ENCODE assay signal across 7 cellular contexts in the genomic region with DNA sequence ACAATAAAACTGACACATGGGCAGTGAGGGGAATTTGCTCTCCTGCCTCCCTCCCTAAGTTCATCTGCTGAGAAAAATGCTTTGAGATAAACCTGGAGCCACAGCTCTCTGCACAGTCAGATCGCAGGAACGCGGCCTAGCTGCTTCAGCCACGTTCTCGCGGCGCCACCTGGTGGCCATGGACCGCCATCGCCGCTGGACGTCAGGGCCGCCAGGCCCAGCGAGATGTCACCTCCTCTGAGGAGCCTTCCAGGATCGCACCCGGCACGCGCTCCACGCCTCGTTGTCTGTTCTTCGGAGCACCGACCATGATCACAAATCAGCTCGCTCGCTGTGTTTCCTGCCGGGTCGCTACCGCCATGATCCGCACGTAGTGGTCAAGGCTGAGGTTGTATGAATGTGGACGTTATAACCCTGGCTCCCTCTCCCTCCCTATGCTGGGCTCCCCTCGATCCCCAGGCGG. TPM values are rescaled to one million over a fixed set of nuclear protein-coding genes. Genes with fewer than 3 reads are reported as not detected.
DNase-seq lines count a peak whose midpoint lies in the region; ATAC-seq and TF ChIP-seq lines count a peak whose summit lies in the region.

No MANE protein-coding gene starts in this region.

- peaks cover 26% of the 10 kb centered on the region for H3K27me3 ChIP-seq in PC-9 (ENCODE audit: insufficient read depth, low read depth)

- H4K20me1 ChIP-seq in PC-9 (ENCODE audit: insufficient read depth): no peaks in the 10 kb centered on the region

- DNase-seq in PC-9: peak in 1 of 2 experiments; percentile 52
- peak; percentile 20 for DNase-seq in activated gamma-delta T cell treated with anti-CD3 and anti-CD28 coated beads, Interleukin-2, amount 50 U/mL, for 16 hours (ENCODE audit: low read depth)
- DNase-seq in glutamatergic neuron: peak; percentile 84
- DNase-seq in progenitor cell of endocrine pancreas (ENCODE audit: low spot score, unreplicated experiment): no peak
- DNase-seq in ACHN: no peak

- in situ Hi-C loops in ACHN (cut with HindIII; ENCODE audit: low pct_ligation_motif_present, low pct_unique_long_range_greater_than_20kb, low sequenced_read_pairs): no loop called here

- H3K4me2 ChIP-seq in PC-9: no peak overlapping the region

- H3K79me2 ChIP-seq in PC-9 (ENCODE audit: low read depth): no peaks in the 10 kb centered on the region

- no peak for ATAC-seq in GM18873 (IDR thresholded peaks at IDR 0.05; ENCODE audit: low FRiP score, unreplicated experiment)

- H3K9me2 ChIP-seq in PC-9 (ENCODE audit: insufficient read depth): no peaks in the 10 kb centered on the region

- H3K27ac ChIP-seq in PC-9: no peak overlapping the region

- peak; percentile 74 for TF ChIP-seq CTCF in GM12875 (IDR thresholded peaks at IDR 0.05; ENCODE audit: borderline replicate concordance, insufficient read depth, low read depth, low read length)
- TF ChIP-seq CTCF in PC-9 (conservative IDR thresholded peaks at IDR 0.05): peak; percentile 90
- peak; percentile 94 for TF ChIP-seq CTCF in glutamatergic neuron (IDR thresholded peaks at IDR 0.05; ENCODE audit: partially characterized antibody, unreplicated experiment)
- peak; percentile 25 for TF ChIP-seq CTCF in progenitor cell of endocrine pancreas (IDR thresholded peaks at IDR 0.05; ENCODE audit: unreplicated experiment)

- H3K4me1 Mint-ChIP-seq in glutamatergic neuron (ENCODE audit: low read depth, unreplicated experiment) (no peaks in the 10 kb centered on the region), progenitor cell of endocrine pancreas (ENCODE audit: low read depth) (no peaks in the 10 kb centered on the region)

- no peak overlapping the region for H3K4me3 Mint-ChIP-seq in glutamatergic neuron (ENCODE audit: unreplicated experiment)
- H3K4me3 Mint-ChIP-seq in progenitor cell of endocrine pancreas (ENCODE audit: low read depth): no peak overlapping the region

- peaks cover 5% of the 10 kb centered on the region for H3K9me3 Mint-ChIP-seq in glutamatergic neuron (ENCODE audit: unreplicated experiment)
- peaks cover 27% of the 10 kb centered on the region for H3K9me3 Mint-ChIP-seq in progenitor cell of endocrine pancreas (ENCODE audit: low read depth)

- H3K36me3 Mint-ChIP-seq in glutamatergic neuron (ENCODE audit: unreplicated experiment): no peaks in the 10 kb centered on the region
- H3K36me3 Mint-ChIP-seq in progenitor cell of endocrine pancreas (ENCODE audit: insufficient read depth): peaks cover 7% of the 10 kb centered on the region

- H3K27me3 Mint-ChIP-seq in glutamatergic neuron (ENCODE audit: unreplicated experiment) (peaks cover 4% of the 10 kb centered on the region), progenitor cell of endocrine pancreas (no peaks in the 10 kb centered on the region)

- POLR2A ChIA-PET in PC-9 (lab: Charles Lee; ENCODE audit: unreplicated experiment): interaction anchor here (0.7 kb wide), 1 partner anchor 140 kb away, joined by 3 read pairs; no protein-coding TSS in a partner anchor

- intact Hi-C loops in PC-9 (cut with micrococcal nuclease; ENCODE audit: unreplicated experiment): loop anchor here (10.0 kb wide), 1 partner anchor 1464 kb away; no protein-coding TSS in a partner anchor

- H2AFZ ChIP-seq in PC-9: no peak overlapping the region

- H3K4me1 ChIP-seq in PC-9 (replicated peaks; ENCODE audit: insufficient read depth): no peaks in the 10 kb centered on the region

- CTCF ChIA-PET in PC-9 (lab: Charles Lee): no interaction called here

- H3K27ac Mint-ChIP-seq in glutamatergic neuron (ENCODE audit: unreplicated experiment) (no peak overlapping the region), progenitor cell of endocrine pancreas (no peak overlapping the region)

- no peaks in the 10 kb centered on the region for H3F3A ChIP-seq in PC-9 (ENCODE audit: insufficient read depth, low read depth)

- H3K4me3 ChIP-seq in GM12875 (ENCODE audit: low read depth, low read length) (no peak overlapping the region), PC-9 (no peak overlapping the region)

- H3K9me3 ChIP-seq in PC-9 (ENCODE audit: insufficient read depth, low read depth): no peaks in the 10 kb centered on the region

- BruUV-seq in PC-9 (replicated peaks; lab: Mats Ljungman, UMichigan): no TSS peak

- no peaks in the 10 kb centered on the region for H3K36me3 ChIP-seq in PC-9 (ENCODE audit: low read depth)

RNA-seq across cellular contexts. Expression of gene USP29, which starts 20.6 kb away (rescaled TPM):
- not detected in 2 replicates for total RNA-seq in PC-9 (2021)
- total RNA-seq in glutamatergic neuron (ENCODE audit: unreplicated experiment): not detected
- not detected in 2 replicates for total RNA-seq in progenitor cell of endocrine pancreas

RNA-seq across cellular contexts. Expression of gene ZIM3, which starts 45.8 kb away (rescaled TPM):
- total RNA-seq in PC-9 (2021) (not detected in 2 replicates), glutamatergic neuron (ENCODE audit: unreplicated experiment) (not detected), progenitor cell of endocrine pancreas (not detected in 2 replicates)

Comparison
In these comparisons a context has a peak if more than half of its experiments do, and no peak if none do; other contexts are left out.
1. CTCF ChIP-seq: peak in every context shown above with its lines; median percentile 94 in glutamatergic neuron; 90 in PC-9; 74 in GM12875; 25 in progenitor cell of endocrine pancreas.
2. DNase-seq: peak in activated gamma-delta T cell treated with anti-CD3 and anti-CD28 coated beads, Interleukin-2, amount 50 U/mL, for 16 hours (single experiment) and glutamatergic neuron (single experiment); none in progenitor cell of endocrine pancreas (single experiment) and ACHN (single experiment).